Comparison of ENCODE assay signal across 8 cellular contexts in the genomic region with DNA sequence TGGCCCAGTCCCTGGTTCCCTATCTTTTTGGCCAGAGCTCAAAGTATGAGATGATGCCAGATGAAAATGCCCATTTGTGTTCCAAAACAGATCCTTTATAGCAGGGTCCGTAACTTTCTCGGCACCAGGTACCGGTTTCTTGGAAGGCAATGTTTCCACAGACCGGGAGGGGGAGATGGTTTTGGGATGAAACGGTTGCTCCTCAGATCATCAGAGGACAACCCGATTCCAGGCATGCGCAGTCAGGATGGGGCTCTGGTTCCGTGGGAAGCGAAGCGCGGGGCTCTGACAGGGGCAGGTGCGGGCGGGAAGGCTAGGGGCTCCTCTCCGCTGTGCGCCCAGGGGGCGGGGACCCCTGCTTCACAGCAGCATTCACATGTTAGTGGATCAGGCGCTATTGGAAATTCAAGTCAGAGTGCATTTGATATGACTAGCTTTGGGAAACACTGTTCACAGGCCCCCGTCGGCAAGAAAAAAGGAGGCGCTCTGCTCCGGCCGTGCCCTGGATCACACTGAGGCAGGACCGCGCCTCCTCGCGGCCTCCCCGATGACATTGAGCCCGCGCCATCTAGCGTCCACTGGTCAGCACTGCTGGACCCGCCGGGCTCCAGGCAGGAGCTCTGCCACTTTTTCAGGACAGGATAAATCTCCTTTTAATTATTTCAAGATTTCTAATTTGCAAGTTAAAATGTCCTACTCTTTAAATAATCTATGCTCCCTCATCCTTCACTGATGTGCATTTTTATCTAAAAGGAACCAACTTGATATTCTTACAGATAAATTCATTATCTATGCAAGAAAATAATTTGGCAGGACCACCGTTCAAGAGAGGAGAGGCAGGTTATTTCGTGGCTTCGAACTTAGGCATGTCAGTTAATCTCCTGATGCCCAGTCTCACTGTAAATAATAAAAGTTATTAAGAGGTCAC.
DNase-seq lines count a peak whose midpoint lies in the region; ATAC-seq and TF ChIP-seq lines count a peak whose summit lies in the region.

No MANE protein-coding gene starts in this region.

- H3K4me3 ChIP-seq in ascending aorta (peak overlapping the region; percentile 51 to 62), right cardiac atrium (ENCODE audit: low read length) (peak overlapping the region; percentile 34), psoas muscle (peak overlapping the region; percentile 58), upper lobe of right lung (peak overlapping the region; percentile 24)

- H3K36me3 ChIP-seq in ascending aorta (no peaks in the 10 kb centered on the region), psoas muscle (ENCODE audit: insufficient read depth in 1 of 2, low read depth in 1 of 2) (no peaks in the 10 kb centered on the region), upper lobe of right lung (no peaks in the 10 kb centered on the region)

- intact Hi-C loops in ascending aorta (cut with DNase I) (loop anchor here (1.0 to 5.0 kb wide), 6 partner anchors 39 to 459 kb away; partner anchors contain the start of gene AOPEP), right cardiac atrium (cut with DNase I) (loop anchor here in 3 of 4 donors (5.0 kb wide), 4 partner anchors 335 to 450 kb away; no protein-coding TSS in a partner anchor), psoas muscle (cut with DNase I) (loop anchor here in 1 of 2 donors (2.0 to 5.0 kb wide), 2 partner anchors 345 to 447 kb away; no protein-coding TSS in a partner anchor), upper lobe of right lung (cut with DNase I) (loop anchor here (5.0 to 10.0 kb wide), 2 partner anchors 343 to 445 kb away; no protein-coding TSS in a partner anchor)

- TF ChIP-seq CTCF in ascending aorta (IDR thresholded peaks at IDR 0.05) (peak; percentile 96 to 98 (median 97)), psoas muscle (IDR thresholded peaks at IDR 0.05) (peak; percentile 97), upper lobe of right lung (IDR thresholded peaks at IDR 0.05) (peak; percentile 98)

- peak; percentile 15 to 74 (median 46) for DNase-seq in T-helper 2 cell
- DNase-seq in ascending aorta (ENCODE audit: low spot score in 2 of 2), result peak; percentile 57 to 94
- DNase-seq in right cardiac atrium, result peak; percentile 90 to 97 (median 94)
- peak; percentile 88 to 93 for DNase-seq in psoas muscle
- DNase-seq in upper lobe of right lung, result peak; percentile 90
- DNase-seq in DMS114 treated with DMSO at 0.1 percent for 48 hours (lab: John Stamatoyannopoulos, UW; ENCODE audit: unreplicated experiment), result no peak

- no peak for TF ChIP-seq EP300 in Ishikawa (IDR thresholded peaks at IDR 0.05; ENCODE audit: borderline replicate concordance)

- H3K9me3 ChIP-seq in ascending aorta (no peaks in the 10 kb centered on the region), right cardiac atrium (ENCODE audit: control insufficient read depth, low read length) (no peaks in the 10 kb centered on the region), psoas muscle (no peaks in the 10 kb centered on the region), upper lobe of right lung (no peaks in the 10 kb centered on the region)

- WGBS in right cardiac atrium, result 18% methylated on average over 35 of the region's 35 CpGs
- 6 to 11% (median 11%) methylated on average over 35 of the region's 35 CpGs for WGBS in psoas muscle, 3 donors

- ATAC-seq in GM18511 (IDR thresholded peaks at IDR 0.05; ENCODE audit: unreplicated experiment) (peak; percentile 52), right cardiac atrium (peak; percentile 87 to 92), psoas muscle (peak; percentile 91 to 96 (median 93)), upper lobe of right lung (peak; percentile 94)

- H3K27ac ChIP-seq in ascending aorta (peak overlapping the region; percentile 52 to 72), right cardiac atrium (ENCODE audit: low read length) (no peak overlapping the region), psoas muscle (peak overlapping the region; percentile 19), upper lobe of right lung (no peak overlapping the region)

- H3K27me3 ChIP-seq in ascending aorta, result no peaks in the 10 kb centered on the region
- no peaks in the 10 kb centered on the region for H3K27me3 ChIP-seq in right cardiac atrium (ENCODE audit: control insufficient read depth, insufficient read depth)
- no peaks in the 10 kb centered on the region for H3K27me3 ChIP-seq in psoas muscle (ENCODE audit: insufficient read depth in 3 of 3, low read length in 2 of 3)
- no peaks in the 10 kb centered on the region for H3K27me3 ChIP-seq in upper lobe of right lung

- H3K4me1 ChIP-seq in ascending aorta (peaks cover 9 to 18% of the 10 kb centered on the region in 2 donors), right cardiac atrium (ENCODE audit: control insufficient read depth, insufficient read depth, low read length) (no peaks in the 10 kb centered on the region), psoas muscle (peaks cover 5% of the 10 kb centered on the region), upper lobe of right lung (peaks cover 15% of the 10 kb centered on the region)

- TF ChIP-seq RAD21 in Ishikawa (IDR thresholded peaks at IDR 0.05; ENCODE audit: low read depth), result peak; percentile 90

TF ChIP-seq in Ishikawa, 13 proteins besides CTCF, POLR2A, EP300 and RAD21:
- TF ChIP-seq TEAD4 (IDR thresholded peaks at IDR 0.05) (no peak), FOXM1 (IDR thresholded peaks at IDR 0.05; ENCODE audit: borderline replicate concordance, low read depth) (no peak), EGR1 (IDR thresholded peaks at IDR 0.05) (no peak), YY1 (IDR thresholded peaks at IDR 0.05; ENCODE audit: low read depth) (no peak), REST (IDR thresholded peaks at IDR 0.05; ENCODE audit: low read depth) (no peak), TCF12 (IDR thresholded peaks at IDR 0.05; ENCODE audit: low read depth) (no peak), CREB1 (IDR thresholded peaks at IDR 0.05; ENCODE audit: low read depth) (no peak), TAF1 (IDR thresholded peaks at IDR 0.05; ENCODE audit: low read depth) (no peak), NFIC (IDR thresholded peaks at IDR 0.05) (no peak), CEBPB (IDR thresholded peaks at IDR 0.05) (no peak), ZBTB7A (IDR thresholded peaks at IDR 0.05; ENCODE audit: low read depth) (no peak)
- TF ChIP-seq, protein P1, sequence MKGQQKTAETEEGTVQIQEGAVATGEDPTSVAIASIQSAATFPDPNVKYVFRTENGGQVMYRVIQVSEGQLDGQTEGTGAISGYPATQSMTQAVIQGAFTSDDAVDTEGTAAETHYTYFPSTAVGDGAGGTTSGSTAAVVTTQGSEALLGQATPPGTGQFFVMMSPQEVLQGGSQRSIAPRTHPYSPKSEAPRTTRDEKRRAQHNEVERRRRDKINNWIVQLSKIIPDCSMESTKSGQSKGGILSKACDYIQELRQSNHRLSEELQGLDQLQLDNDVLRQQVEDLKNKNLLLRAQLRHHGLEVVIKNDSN (IDR thresholded peaks at IDR 0.05), result no peak
- TF ChIP-seq, protein P2, sequence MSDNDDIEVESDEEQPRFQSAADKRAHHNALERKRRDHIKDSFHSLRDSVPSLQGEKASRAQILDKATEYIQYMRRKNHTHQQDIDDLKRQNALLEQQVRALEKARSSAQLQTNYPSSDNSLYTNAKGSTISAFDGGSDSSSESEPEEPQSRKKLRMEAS (IDR thresholded peaks at IDR 0.05), result no peak
TF ChIP-seq in Ishikawa: peak in this region for 0.

Comparison
In these comparisons a context has a peak if more than half of its experiments do, and no peak if none do; other contexts are left out.
1. H3K27ac ChIP-seq: peak in ascending aorta (2 of 2) and psoas muscle (single experiment); none in right cardiac atrium (single experiment) and upper lobe of right lung (single experiment).
2. Peak in every context shown above with its lines, with median percentiles within 50 percentile points of each other: ATAC-seq, H3K4me3 ChIP-seq and CTCF ChIP-seq.